In the genomic region with DNA sequence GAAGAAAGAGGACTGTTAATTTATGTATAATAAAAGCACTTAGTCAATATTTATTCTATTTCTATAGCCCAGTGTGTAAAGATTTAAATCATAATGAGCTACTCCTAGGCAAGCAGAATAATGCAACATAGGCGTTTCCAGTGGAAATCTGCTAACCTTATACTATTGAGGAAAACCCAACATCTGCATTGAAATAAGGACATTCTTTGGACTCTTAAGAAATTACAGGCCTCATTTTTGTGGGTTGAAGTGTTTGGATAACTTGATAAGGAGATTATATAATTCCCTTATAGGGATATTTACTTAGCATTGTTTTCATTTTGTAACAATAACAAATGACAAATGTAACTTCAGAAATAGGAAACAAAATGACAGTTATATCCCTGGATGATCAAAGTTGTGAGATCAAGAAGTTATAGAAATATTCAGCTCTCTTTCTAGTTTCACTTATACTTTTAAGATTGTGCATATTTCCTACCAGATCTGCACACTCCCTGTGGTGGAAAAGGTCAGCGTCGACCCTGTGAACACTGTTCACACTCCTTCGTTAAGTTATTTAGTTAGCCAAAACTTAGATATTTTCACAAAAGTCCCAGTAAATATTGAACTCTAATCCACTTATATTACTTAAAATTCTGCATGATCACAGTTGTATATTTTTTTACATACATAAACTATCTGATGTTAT, we compare ENCODE assay signal across 18 cellular contexts.
DNase-seq lines count a peak whose midpoint lies in the region; ATAC-seq and TF ChIP-seq lines count a peak whose summit lies in the region.
"Had no signal": no experiment of that assay in that cellular context is flagged by ENCODE, and none has a peak within 500 bp of the region (broad histone marks: within the 10 kb centered on the region; RNA-seq: fewer than 3 reads in every experiment).

No MANE protein-coding gene starts in this region.

- DNase-seq in A172 (ENCODE audit: low spot score): peak; percentile 59
- DNase-seq in HT-29 (ENCODE audit: low spot score): peak; percentile 42
- peak; percentile 40 for DNase-seq in brain microvascular endothelial cell
- DNase-seq in mesenchymal stem cell: peak; percentile 84
- no peak for DNase-seq in naive thymus-derived CD8-positive, alpha-beta T cell
- DNase-seq in stimulated activated CD4-positive, alpha-beta T cell treated with anti-CD3 and anti-CD28 coated beads, Interleukin-2, amount 100 ng/mL, for 48 hours: no peak
- no peak for DNase-seq in ovary
- DNase-seq: ACHN; activated CD4-positive, alpha-beta T cell treated with anti-CD3 and anti-CD28 coated beads for 48 hours; DMS79 treated with DMSO at 0.1 percent for 48 hours; NCI-H1930; SW 1271 had no signal

- H2BK12ac ChIP-seq in mesenchymal stem cell (ENCODE audit: low read length in 2 of 2): no peak overlapping the region

- TF ChIP-seq CTCF in brain microvascular endothelial cell (IDR thresholded peaks at IDR 0.05; ENCODE audit: low read depth, low read length, missing control alignments) (no peak), ovary (IDR thresholded peaks at IDR 0.05) (no peak)

- H3K4me1 Mint-ChIP-seq in naive thymus-derived CD8-positive, alpha-beta T cell: peaks cover 0 to 2% (median 0%) of the 10 kb centered on the region in 4 donors

- 13% methylated on average over 3 of the region's 4 CpGs for WGBS in mesenchymal stem cell
- 27 to 34% (median 30%) methylated on average over 4 of the region's 4 CpGs for WGBS in ovary, 3 donors

- peak overlapping the region; percentile 63 for H3K27ac ChIP-seq in brain microvascular endothelial cell
- H3K27ac ChIP-seq in mesenchymal stem cell (ENCODE audit: low read length, poor library complexity, severe bottlenecking): peak overlapping the region; percentile 65
- peak overlapping the region in 1 of 2 donors; percentile 71 for H3K27ac ChIP-seq in ovary

- no peak for TF ChIP-seq POLR2A in ovary (IDR thresholded peaks at IDR 0.05)

- no peak overlapping the region for H2AK5ac ChIP-seq in mesenchymal stem cell (ENCODE audit: low read length, severe bottlenecking)

- POLR2A ChIA-PET in naive thymus-derived CD8-positive, alpha-beta T cell (lab: Charles Lee): no interaction called here

- H3K9me3 ChIP-seq in mesenchymal stem cell (ENCODE audit: control insufficient read depth, low read length) (no peaks in the 10 kb centered on the region), ovary (no peaks in the 10 kb centered on the region)

- H4K8ac ChIP-seq in mesenchymal stem cell (ENCODE audit: low read length): no peak overlapping the region

- H3K27me3 ChIP-seq in brain microvascular endothelial cell (replicated peaks) (no peaks in the 10 kb centered on the region), mesenchymal stem cell (ENCODE audit: control insufficient read depth in 1 of 2, insufficient read depth in 1 of 2, low read length in 2 of 2) (no peaks in the 10 kb centered on the region), ovary (no peaks in the 10 kb centered on the region)

- intact Hi-C loops in ovary (cut with DNase I): loop anchor here in 1 of 4 donors (10.0 kb wide), 1 partner anchor 91 kb away; no protein-coding TSS in a partner anchor

- no peak overlapping the region for H2BK5ac ChIP-seq in mesenchymal stem cell (ENCODE audit: low read depth, low read length, poor library complexity, severe bottlenecking)

- no peaks in the 10 kb centered on the region for H3K79me1 ChIP-seq in mesenchymal stem cell (replicated peaks; ENCODE audit: low read length, poor library complexity, severe bottlenecking)

- no peak overlapping the region for H3K18ac ChIP-seq in mesenchymal stem cell (ENCODE audit: low read depth in 1 of 2, low read length in 2 of 2)

- no peak for ATAC-seq in naive thymus-derived CD8-positive, alpha-beta T cell
- no peak for ATAC-seq in GM18519 (IDR thresholded peaks at IDR 0.05; ENCODE audit: low FRiP score, unreplicated experiment)
- ATAC-seq: esophagus mucosa; natural killer cell treated with Interleukin-12 subunit alpha and Interleukin-12 subunit beta and Interleukin-15 and Interleukin-18, amount 100 ng/mL, for 72 hours had no signal

- H3K27ac Mint-ChIP-seq in naive thymus-derived CD8-positive, alpha-beta T cell: no peak overlapping the region
- H3K27ac Mint-ChIP-seq: activated T-helper 1 cell treated with anti-CD3 and anti-CD28 coated beads, Interleukin-12 subunit alpha, Interleukin-12 subunit beta, Interleukin-2, Interleukin-4 antibody, amounts not matched to agents 30 ng/mL and 10 ng/mL and 1 ng/mL, durations not matched to agents 14 hours and 24 hours and 36 hours; IgD-negative memory B cell; natural killer cell treated with Interleukin-12 subunit alpha and Interleukin-12 subunit beta and Interleukin-15 and Interleukin-18, amount 100 ng/mL, for 72 hours had no signal

- no peak overlapping the region for H3K4ac ChIP-seq in mesenchymal stem cell (ENCODE audit: low read depth in 1 of 2, low read length in 2 of 2)

- H3K36me3 Mint-ChIP-seq in naive thymus-derived CD8-positive, alpha-beta T cell: no peaks in the 10 kb centered on the region
- H3K36me3 Mint-ChIP-seq: natural killer cell treated with Interleukin-12 subunit alpha and Interleukin-12 subunit beta and Interleukin-15 and Interleukin-18, amount 100 ng/mL, for 72 hours had no signal

- no peak overlapping the region for H2BK15ac ChIP-seq in mesenchymal stem cell (ENCODE audit: low read depth, poor library complexity, severe bottlenecking)

- no peak overlapping the region for H3K23ac ChIP-seq in mesenchymal stem cell (ENCODE audit: low read length in 2 of 2)

- no peak overlapping the region for H3K14ac ChIP-seq in mesenchymal stem cell (ENCODE audit: low read length in 2 of 2)

- H3K9me3 Mint-ChIP-seq in naive thymus-derived CD8-positive, alpha-beta T cell: no peaks in the 10 kb centered on the region
- H3K9me3 Mint-ChIP-seq: central memory CD8-positive, alpha-beta T cell; IgD-negative memory B cell; natural killer cell treated with Interleukin-12 subunit alpha and Interleukin-12 subunit beta and Interleukin-15 and Interleukin-18, amount 100 ng/mL, for 72 hours had no signal

- H2AFZ ChIP-seq in mesenchymal stem cell (ENCODE audit: low read depth, low read length): no peak overlapping the region

- TF ChIP-seq EP300 in ovary (IDR thresholded peaks at IDR 0.05): no peak

- no peak overlapping the region for H3K4me3 ChIP-seq in brain microvascular endothelial cell (ENCODE audit: low read depth, low read length)
- H3K4me3 ChIP-seq in mesenchymal stem cell (ENCODE audit: insufficient read depth in 1 of 2, low read depth in 1 of 2, low read length in 2 of 2): no peak overlapping the region
- no peak overlapping the region for H3K4me3 ChIP-seq in ovary

- no peaks in the 10 kb centered on the region for H3K27me3 Mint-ChIP-seq in naive thymus-derived CD8-positive, alpha-beta T cell
- H3K27me3 Mint-ChIP-seq: central memory CD8-positive, alpha-beta T cell; IgD-negative memory B cell; natural killer cell treated with Interleukin-12 subunit alpha and Interleukin-12 subunit beta and Interleukin-15 and Interleukin-18, amount 100 ng/mL, for 72 hours had no signal

- H4K91ac ChIP-seq in mesenchymal stem cell (ENCODE audit: low read length): no peak overlapping the region

- in situ Hi-C loops in brain microvascular endothelial cell (cut with HindIII; ENCODE audit: low pct_ligation_motif_present, low sequenced_read_pairs): no loop called here

- no peak overlapping the region for H2BK120ac ChIP-seq in mesenchymal stem cell (ENCODE audit: low read depth, low read length)

- no peak overlapping the region for H3K4me2 ChIP-seq in mesenchymal stem cell (ENCODE audit: low read length, poor library complexity, severe bottlenecking)

- peak overlapping the region; percentile 99 for H3K9ac ChIP-seq in mesenchymal stem cell (ENCODE audit: low read length)

- no peak overlapping the region for H3K4me3 Mint-ChIP-seq in naive thymus-derived CD8-positive, alpha-beta T cell
- H3K4me3 Mint-ChIP-seq: activated T-helper 1 cell treated with anti-CD3 and anti-CD28 coated beads, Interleukin-12 subunit alpha, Interleukin-12 subunit beta, Interleukin-2, Interleukin-4 antibody, amounts not matched to agents 30 ng/mL and 10 ng/mL and 1 ng/mL, durations not matched to agents 14 hours and 24 hours and 36 hours; central memory CD8-positive, alpha-beta T cell; IgD-negative memory B cell; natural killer cell treated with Interleukin-12 subunit alpha and Interleukin-12 subunit beta and Interleukin-15 and Interleukin-18, amount 100 ng/mL, for 72 hours had no signal

- H3K4me1 ChIP-seq in mesenchymal stem cell (ENCODE audit: control insufficient read depth, insufficient read depth, low read depth, low read length) (peaks cover 4% of the 10 kb centered on the region), ovary (ENCODE audit: insufficient read depth) (peaks cover 8% of the 10 kb centered on the region)

- no peaks in the 10 kb centered on the region for H3K36me3 ChIP-seq in brain microvascular endothelial cell (replicated peaks)
- H3K36me3 ChIP-seq in mesenchymal stem cell (ENCODE audit: control insufficient read depth in 1 of 2, insufficient read depth in 2 of 2, low read depth in 1 of 2, low read length in 2 of 2): peaks cover 3 to 27% of the 10 kb centered on the region in 2 experiments
- H3K36me3 ChIP-seq in ovary: no peaks in the 10 kb centered on the region

Comparison
In these comparisons a context has a peak if more than half of its experiments do, and no peak if none do; other contexts are left out.
1. DNase-seq: peak in A172 (single experiment), HT-29 (single experiment), brain microvascular endothelial cell (single experiment) and mesenchymal stem cell (single experiment); none in naive thymus-derived CD8-positive, alpha-beta T cell (0 of 10), stimulated activated CD4-positive, alpha-beta T cell treated with anti-CD3 and anti-CD28 coated beads, Interleukin-2, amount 100 ng/mL, for 48 hours (0 of 2) and ovary (0 of 5).